Comparison of ENCODE assay signal across 35 cellular contexts in genomic region chr9:110287289-110287680, GRCh38. TPM values are rescaled to one million over a fixed set of nuclear protein-coding genes. Genes with fewer than 3 reads are reported as not detected.
"Had no signal": no experiment of that assay in that cellular context is flagged by ENCODE, and none has a peak within 500 bp of the region (broad histone marks: within the 10 kb centered on the region; RNA-seq: fewer than 3 reads in every experiment).

No MANE protein-coding gene starts in this region.

- H3K27ac ChIP-seq: ascending aorta, cardiac muscle cell, VCaP had no signal

- H3K27me3 ChIP-seq: ascending aorta, cardiac muscle cell had no signal

- H3K4me1 Mint-ChIP-seq: activated CD4-positive, alpha-beta memory T cell treated with anti-CD3 and anti-CD28 coated beads, Interleukin-2, amount 10 ng/mL, durations not matched to agents 7 days and 5 days; activated CD8-positive, alpha-beta memory T cell treated with anti-CD3 and anti-CD28 coated beads, Interleukin-2, amount 10 ng/mL, durations not matched to agents 7 days and 5 days; activated naive CD4-positive, alpha-beta T cell treated with anti-CD3 and anti-CD28 coated beads, Interleukin-2, amount 10 ng/mL, durations not matched to agents 7 days and 5 days; activated naive CD4-positive, alpha-beta T cell treated with anti-CD3 and anti-CD28 coated beads, Interleukin-2, amount 50 U/mL, for 24 hours; activated naive CD8-positive, alpha-beta T cell treated with anti-CD3 and anti-CD28 coated beads, Interleukin-2, amount 10 ng/mL, durations not matched to agents 7 days and 5 days; activated naive CD8-positive, alpha-beta T cell treated with anti-CD3 and anti-CD28 coated beads, Interleukin-2, amount 50 U/mL, for 24 hours; brain had no signal

- H3K4me3 Mint-ChIP-seq: activated CD4-positive, alpha-beta memory T cell treated with anti-CD3 and anti-CD28 coated beads, Interleukin-2, amount 10 ng/mL, durations not matched to agents 7 days and 5 days; activated CD4-positive, alpha-beta T cell treated with anti-CD3 and anti-CD28 coated beads for 36 hours; activated CD4-positive, alpha-beta T cell treated with anti-CD3 and anti-CD28 coated beads, Interleukin-2, amount 10 ng/mL, durations not matched to agents 7 days and 5 days; activated CD8-positive, alpha-beta memory T cell treated with anti-CD3 and anti-CD28 coated beads, Interleukin-2, amount 10 ng/mL, durations not matched to agents 7 days and 5 days; activated CD8-positive, alpha-beta T cell treated with anti-CD3 and anti-CD28 coated beads, Interleukin-2, amount 10 ng/mL, durations not matched to agents 7 days and 5 days; activated naive CD4-positive, alpha-beta T cell treated with anti-CD3 and anti-CD28 coated beads, Interleukin-2, amount 10 ng/mL, durations not matched to agents 7 days and 5 days; activated naive CD4-positive, alpha-beta T cell treated with anti-CD3 and anti-CD28 coated beads, Interleukin-2, amount 50 U/mL, for 24 hours; activated naive CD8-positive, alpha-beta T cell; activated naive CD8-positive, alpha-beta T cell treated with anti-CD3 and anti-CD28 coated beads, Interleukin-2, amount 10 ng/mL, durations not matched to agents 7 days and 5 days; activated naive CD8-positive, alpha-beta T cell treated with anti-CD3 and anti-CD28 coated beads, Interleukin-2, amount 50 U/mL, for 24 hours; activated T-cell treated with anti-CD3 and anti-CD28 coated beads, Interleukin-2, amount 50 U/mL, for 24 hours; brain; T-helper 1 cell treated with Interleukin-12 subunit alpha and Interleukin-12 subunit beta and Interleukin-4 antibody, amounts not matched to agents 30 μg/mL and 1 μg/mL, for 36 hours; T-helper 2 cell treated with Interferon-gamma antibody and Interleukin-4, amounts not matched to agents 5 μg/mL and 100 μg/mL, for 36 hours had no signal

- ATAC-seq: activated CD4-positive, CD25-positive, alpha-beta regulatory T cell treated with anti-CD3 and anti-CD28 coated beads, Interleukin-2, amount 50 U/mL, for 24 hours; activated CD8-positive, alpha-beta memory T cell treated with anti-CD3 and anti-CD28 coated beads, Interleukin-2, amount 10 ng/mL, durations not matched to agents 7 days and 5 days; activated CD8-positive, alpha-beta T cell treated with anti-CD3 and anti-CD28 coated beads, Interleukin-2, amount 10 ng/mL, durations not matched to agents 7 days and 5 days; activated naive CD8-positive, alpha-beta T cell treated with anti-CD3 and anti-CD28 coated beads, Interleukin-2, amount 50 U/mL, for 24 hours had no signal

- H3K9me3 ChIP-seq: ascending aorta had no signal

- H3K36me3 Mint-ChIP-seq: activated CD8-positive, alpha-beta memory T cell treated with anti-CD3 and anti-CD28 coated beads, Interleukin-2, amount 10 ng/mL, durations not matched to agents 7 days and 5 days; activated naive CD4-positive, alpha-beta T cell treated with anti-CD3 and anti-CD28 coated beads, Interleukin-2, amount 10 ng/mL, durations not matched to agents 7 days and 5 days; activated naive CD4-positive, alpha-beta T cell treated with anti-CD3 and anti-CD28 coated beads, Interleukin-2, amount 50 U/mL, for 24 hours; activated naive CD8-positive, alpha-beta T cell; activated naive CD8-positive, alpha-beta T cell treated with anti-CD3 and anti-CD28 coated beads, Interleukin-2, amount 10 ng/mL, durations not matched to agents 7 days and 5 days; brain had no signal

- H3K4me3 ChIP-seq: ascending aorta, cardiac muscle cell had no signal

- H3K27ac Mint-ChIP-seq: activated CD4-positive, alpha-beta memory T cell treated with anti-CD3 and anti-CD28 coated beads, Interleukin-2, amount 10 ng/mL, durations not matched to agents 7 days and 5 days; activated CD4-positive, alpha-beta T cell treated with anti-CD3 and anti-CD28 coated beads for 36 hours; activated CD4-positive, alpha-beta T cell treated with anti-CD3 and anti-CD28 coated beads, Interleukin-2, amount 10 ng/mL, durations not matched to agents 7 days and 5 days; activated CD8-positive, alpha-beta memory T cell treated with anti-CD3 and anti-CD28 coated beads, Interleukin-2, amount 10 ng/mL, durations not matched to agents 7 days and 5 days; activated CD8-positive, alpha-beta T cell treated with anti-CD3 and anti-CD28 coated beads, Interleukin-2, amount 10 ng/mL, durations not matched to agents 7 days and 5 days; activated naive CD4-positive, alpha-beta T cell treated with anti-CD3 and anti-CD28 coated beads, Interleukin-2, amount 10 ng/mL, durations not matched to agents 7 days and 5 days; activated naive CD4-positive, alpha-beta T cell treated with anti-CD3 and anti-CD28 coated beads, Interleukin-2, amount 50 U/mL, for 24 hours; activated naive CD8-positive, alpha-beta T cell; activated naive CD8-positive, alpha-beta T cell treated with anti-CD3 and anti-CD28 coated beads, Interleukin-2, amount 10 ng/mL, durations not matched to agents 7 days and 5 days; activated naive CD8-positive, alpha-beta T cell treated with anti-CD3 and anti-CD28 coated beads, Interleukin-2, amount 50 U/mL, for 24 hours; activated T-cell treated with anti-CD3 and anti-CD28 coated beads, Interleukin-2, amount 50 U/mL, for 24 hours; activated T-helper 2 cell treated with anti-CD3 and anti-CD28 coated beads, Interferon-gamma antibody, Interleukin-2, Interleukin-4, amounts not matched to agents 10 μg/mL and 5 μg/mL and 100 μg/mL, durations not matched to agents 14 hours and 24 hours and 36 hours; brain; T-helper 1 cell treated with Interleukin-12 subunit alpha and Interleukin-12 subunit beta and Interleukin-4 antibody, amounts not matched to agents 30 μg/mL and 1 μg/mL, for 36 hours; T-helper 2 cell treated with Interferon-gamma antibody and Interleukin-4, amounts not matched to agents 5 μg/mL and 100 μg/mL, for 36 hours had no signal

- H3K4me1 ChIP-seq: ascending aorta had no signal

- H3K36me3 ChIP-seq: ascending aorta, cardiac muscle cell had no signal

- H3K27me3 Mint-ChIP-seq: activated CD4-positive, alpha-beta memory T cell treated with anti-CD3 and anti-CD28 coated beads, Interleukin-2, amount 10 ng/mL, durations not matched to agents 7 days and 5 days; activated CD8-positive, alpha-beta memory T cell treated with anti-CD3 and anti-CD28 coated beads, Interleukin-2, amount 10 ng/mL, durations not matched to agents 7 days and 5 days; activated naive CD8-positive, alpha-beta T cell treated with anti-CD3 and anti-CD28 coated beads, Interleukin-2, amount 10 ng/mL, durations not matched to agents 7 days and 5 days had no signal

- H3K9me3 Mint-ChIP-seq: activated CD4-positive, alpha-beta memory T cell treated with anti-CD3 and anti-CD28 coated beads, Interleukin-2, amount 10 ng/mL, durations not matched to agents 7 days and 5 days; activated naive CD4-positive, alpha-beta T cell treated with anti-CD3 and anti-CD28 coated beads, Interleukin-2, amount 50 U/mL, for 24 hours; activated naive CD8-positive, alpha-beta T cell treated with anti-CD3 and anti-CD28 coated beads, Interleukin-2, amount 10 ng/mL, durations not matched to agents 7 days and 5 days; activated naive CD8-positive, alpha-beta T cell treated with anti-CD3 and anti-CD28 coated beads, Interleukin-2, amount 50 U/mL, for 24 hours; activated T-cell treated with anti-CD3 and anti-CD28 coated beads, Interleukin-2, amount 50 U/mL, for 24 hours; activated T-helper 2 cell treated with anti-CD3 and anti-CD28 coated beads, Interferon-gamma antibody, Interleukin-2, Interleukin-4, amounts not matched to agents 10 μg/mL and 5 μg/mL and 100 μg/mL, durations not matched to agents 14 hours and 24 hours and 36 hours; T-helper 1 cell treated with Interleukin-12 subunit alpha and Interleukin-12 subunit beta and Interleukin-4 antibody, amounts not matched to agents 30 μg/mL and 1 μg/mL, for 36 hours; T-helper 2 cell treated with Interferon-gamma antibody and Interleukin-4, amounts not matched to agents 5 μg/mL and 100 μg/mL, for 36 hours had no signal

- DNase-seq: activated CD4-positive, alpha-beta memory T cell treated with anti-CD3 and anti-CD28 coated beads, Interleukin-2, amount 10 ng/mL, durations not matched to agents 7 days and 5 days; activated CD4-positive, alpha-beta T cell treated with anti-CD3 and anti-CD28 coated beads for 1 hour; activated CD4-positive, alpha-beta T cell treated with anti-CD3 and anti-CD28 coated beads for 36 hours; activated CD4-positive, alpha-beta T cell treated with anti-CD3 and anti-CD28 coated beads for 48 hours; activated CD4-positive, alpha-beta T cell treated with anti-CD3 and anti-CD28 coated beads, Interleukin-2, amount 10 ng/mL, durations not matched to agents 7 days and 5 days; activated CD4-positive, alpha-beta T cell treated with anti-CD3 and anti-CD28 coated beads, Interleukin-2, amount 50 U/mL, for 48 hours; activated CD4-positive, CD25-positive, alpha-beta regulatory T cell; activated CD8-positive, alpha-beta memory T cell treated with anti-CD3 and anti-CD28 coated beads for 24 hours; activated CD8-positive, alpha-beta memory T cell treated with anti-CD3 and anti-CD28 coated beads, Interleukin-2, amount 10 ng/mL, durations not matched to agents 7 days and 5 days; activated CD8-positive, alpha-beta memory T cell treated with anti-CD3 and anti-CD28 coated beads, Interleukin-2, amount 50 U/mL, for 48 hours; activated CD8-positive, alpha-beta T cell treated with anti-CD3 and anti-CD28 coated beads, Interleukin-2, amount 10 ng/mL, durations not matched to agents 7 days and 5 days; activated effector memory CD4-positive, alpha-beta T cell treated with Interleukin-2 at 50 U/mL for 16 hours; activated gamma-delta T cell; activated naive CD4-positive, alpha-beta T cell treated with anti-CD3 and anti-CD28 coated beads, Interleukin-2, amount 10 ng/mL, durations not matched to agents 7 days and 5 days; activated naive CD4-positive, alpha-beta T cell treated with Interleukin-2 at 50 U/mL for 16 hours; activated naive CD8-positive, alpha-beta T cell treated with anti-CD3 and anti-CD28 coated beads, Interleukin-2, amount 10 ng/mL, durations not matched to agents 7 days and 5 days; activated naive CD8-positive, alpha-beta T cell treated with anti-CD3 and anti-CD28 coated beads, Interleukin-2, amount 50 U/mL, for 24 hours; activated T-cell treated with anti-CD3 and anti-CD28 coated beads, Interleukin-2, amount 50 U/mL, for 24 hours; activated T-cell treated with anti-CD3 and anti-CD28 coated beads, Interleukin-2, amount 50 U/mL, for 48 hours; amygdala; anterior cingulate cortex; T-helper 9 cell had no signal

RNA-seq across cellular contexts. Expression of gene TXNDC8, which starts 50.4 kb away (rescaled TPM):
- total RNA-seq: activated CD4-positive, alpha-beta memory T cell treated with anti-CD3 and anti-CD28 coated beads, Interleukin-2, amount 10 ng/mL, durations not matched to agents 7 days and 5 days; activated CD4-positive, alpha-beta T cell treated with anti-CD3 and anti-CD28 coated beads for 36 hours; activated CD4-positive, alpha-beta T cell treated with anti-CD3 and anti-CD28 coated beads, Interleukin-2, amount 10 ng/mL, durations not matched to agents 7 days and 5 days; activated CD8-positive, alpha-beta memory T cell treated with anti-CD3 and anti-CD28 coated beads, Interleukin-2, amount 10 ng/mL, durations not matched to agents 7 days and 5 days; activated CD8-positive, alpha-beta T cell treated with anti-CD3 and anti-CD28 coated beads, Interleukin-2, amount 10 ng/mL, durations not matched to agents 7 days and 5 days; activated naive CD8-positive, alpha-beta T cell treated with anti-CD3 and anti-CD28 coated beads, Interleukin-2, amount 10 ng/mL, durations not matched to agents 7 days and 5 days; activated T-helper 2 cell treated with anti-CD3 and anti-CD28 coated beads, Interferon-gamma antibody, Interleukin-2, Interleukin-4, amounts not matched to agents 10 μg/mL and 5 μg/mL and 100 μg/mL, durations not matched to agents 14 hours and 24 hours and 36 hours; ascending aorta; bronchial epithelial cell; cardiac muscle cell; cerebellum had no signal
- polyA plus RNA-seq: adipose tissue, cardiac muscle cell had no signal
